17 cellular contexts compared by ENCODE assay signal in the genomic region with DNA sequence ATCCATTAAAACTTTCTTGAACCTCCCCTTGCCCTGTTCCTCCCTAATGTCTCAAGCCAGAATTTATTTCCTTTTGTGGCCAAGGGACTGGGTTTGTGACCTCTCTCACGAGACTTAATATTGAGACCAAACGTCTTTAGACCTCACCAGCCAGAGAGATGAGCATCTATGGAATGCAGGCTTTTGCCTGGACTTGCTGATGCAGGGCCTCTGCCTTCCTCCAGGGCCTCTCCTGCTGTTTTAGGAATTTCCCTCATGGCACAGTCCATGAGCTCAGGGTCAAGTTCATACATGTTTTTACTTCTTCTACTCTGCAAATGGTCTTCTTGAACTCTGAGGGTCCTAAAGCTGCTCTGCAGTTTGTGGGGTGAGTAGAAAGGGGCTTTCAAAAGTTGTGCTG. TPM values are rescaled to one million over a fixed set of nuclear protein-coding genes. Genes with fewer than 3 reads are reported as not detected.
DNase-seq lines count a peak whose midpoint lies in the region; ATAC-seq and TF ChIP-seq lines count a peak whose summit lies in the region.
"Had no signal": no experiment of that assay in that cellular context is flagged by ENCODE, and none has a peak within 500 bp of the region (broad histone marks: within the 10 kb centered on the region; RNA-seq: fewer than 3 reads in every experiment).

No MANE protein-coding gene starts in this region.

- no peaks in the 10 kb centered on the region for H3K27me3 Mint-ChIP-seq in WTC11 (ENCODE audit: low read depth)
- no peaks in the 10 kb centered on the region for H3K27me3 Mint-ChIP-seq in osteocyte (ENCODE audit: unreplicated experiment)

- H3K36me3 Mint-ChIP-seq in WTC11 (no peaks in the 10 kb centered on the region), osteocyte (ENCODE audit: unreplicated experiment) (no peaks in the 10 kb centered on the region)

- H3K4me1 Mint-ChIP-seq in WTC11, result peaks cover 58% of the 10 kb centered on the region
- H3K4me1 Mint-ChIP-seq in osteocyte (ENCODE audit: unreplicated experiment), result peaks cover 66% of the 10 kb centered on the region

- peak; percentile 35 for DNase-seq in GM04504 (ENCODE audit: low read depth)
- peak; percentile 46 for DNase-seq in WTC11 (ENCODE audit: low spot score)
- DNase-seq in fibroblast of the aortic adventitia (ENCODE audit: low read depth), result peak; percentile 52
- DNase-seq in osteocyte (ENCODE audit: extremely low spot score, unreplicated experiment), result no peak
- DNase-seq in omental fat pad (ENCODE audit: low spot score), result no peak
- no peak for DNase-seq in HuH-7 (ENCODE audit: low spot score)
- DNase-seq in T-helper 1 cell, result no peak
- DNase-seq: activated CD4-positive, alpha-beta T cell treated with anti-CD3 and anti-CD28 coated beads for 1 hour; activated effector memory CD4-positive, alpha-beta T cell treated with anti-CD3 and anti-CD28 coated beads, Interleukin-2, amount 50 U/mL, for 16 hours; COR-L47; cortex of kidney; heart right ventricle; NCI-H1092 treated with DMSO at 0.1 percent for 48 hours; NCI-H69; SIG-M5 had no signal

- H3K27ac Mint-ChIP-seq in WTC11 (peak overlapping the region; percentile 81), osteocyte (ENCODE audit: unreplicated experiment) (peak overlapping the region; percentile 94)

- H3K9me3 Mint-ChIP-seq in WTC11 (peaks cover 3% of the 10 kb centered on the region; the same call in 1 of the 2 replicates), osteocyte (ENCODE audit: unreplicated experiment) (no peaks in the 10 kb centered on the region)

- no peak for TF ChIP-seq CTCF in WTC11 (IDR thresholded peaks at IDR 0.05)
- TF ChIP-seq CTCF in fibroblast of the aortic adventitia (IDR thresholded peaks at IDR 0.05; ENCODE audit: insufficient read depth, low read length), result peak; percentile 40
- TF ChIP-seq CTCF in osteocyte (IDR thresholded peaks at IDR 0.05), result peak; percentile 34
- TF ChIP-seq CTCF in omental fat pad (IDR thresholded peaks at IDR 0.05), result no peak

- no peak overlapping the region for H3K4me3 ChIP-seq in fibroblast of the aortic adventitia (ENCODE audit: low read depth, low read length)
- H3K4me3 ChIP-seq: heart right ventricle, vagina had no signal

- CTCF ChIA-PET in WTC11 (lab: Charles Lee), result interaction anchor here (0.6 to 1.4 kb wide), 5 partner anchors 18 to 129 kb away, joined by 3 to 4 read pairs (median 3); no protein-coding TSS in a partner anchor

- H3K4me3 Mint-ChIP-seq in WTC11, result no peak overlapping the region
- H3K4me3 Mint-ChIP-seq in osteocyte (ENCODE audit: unreplicated experiment), result peak overlapping the region; percentile 6

- POLR2A ChIA-PET in WTC11 (lab: Charles Lee), result no interaction called here

- ATAC-seq in WTC11, result peak; percentile 90
- no peak for ATAC-seq in omental fat pad (ENCODE audit: low FRiP score)
- no peak for ATAC-seq in GM21717 (IDR thresholded peaks at IDR 0.05; ENCODE audit: unreplicated experiment)

TF ChIP-seq in WTC11, 78 proteins besides CTCF, POLR2A, EP300 and RAD21:
- TF ChIP-seq TEAD1 (CRISPR knock-in tag; IDR thresholded peaks at IDR 0.05), result peak; percentile 43; the same call in 1 of the 2 replicates
- TF ChIP-seq, protein P1, sequence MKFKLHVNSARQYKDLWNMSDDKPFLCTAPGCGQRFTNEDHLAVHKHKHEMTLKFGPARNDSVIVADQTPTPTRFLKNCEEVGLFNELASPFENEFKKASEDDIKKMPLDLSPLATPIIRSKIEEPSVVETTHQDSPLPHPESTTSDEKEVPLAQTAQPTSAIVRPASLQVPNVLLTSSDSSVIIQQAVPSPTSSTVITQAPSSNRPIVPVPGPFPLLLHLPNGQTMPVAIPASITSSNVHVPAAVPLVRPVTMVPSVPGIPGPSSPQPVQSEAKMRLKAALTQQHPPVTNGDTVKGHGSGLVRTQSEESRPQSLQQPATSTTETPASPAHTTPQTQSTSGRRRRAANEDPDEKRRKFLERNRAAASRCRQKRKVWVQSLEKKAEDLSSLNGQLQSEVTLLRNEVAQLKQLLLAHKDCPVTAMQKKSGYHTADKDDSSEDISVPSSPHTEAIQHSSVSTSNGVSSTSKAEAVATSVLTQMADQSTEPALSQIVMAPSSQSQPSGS (CRISPR knock-in tag; IDR thresholded peaks at IDR 0.05; ENCODE audit: borderline replicate concordance, low read depth), result no peak

RNA-seq across cellular contexts. Expression of a gene that starts 22.3 kb away (rescaled TPM):
- total RNA-seq in WTC11 (2021), result not detected in 3 replicates
- total RNA-seq in fibroblast of the aortic adventitia (ENCODE audit: low replicate concordance), result 2.4 TPM in 1 of 2 replicates, not detected in the other
- total RNA-seq in osteocyte, result not detected in 2 replicates
- total RNA-seq in omental fat pad, result 10 to 100 TPM in 2 of 4 donors, 1 to 10 TPM in 2; 2.6 to 50.5 (median 7.3) TPM

RNA-seq across cellular contexts. Expression of a gene that starts 30.0 kb away (rescaled TPM):
- total RNA-seq in WTC11 (2021) (0.34 to 0.55 TPM (median 0.42 TPM) in 3 replicates), fibroblast of the aortic adventitia (ENCODE audit: low replicate concordance) (0.90 TPM in 1 of 2 replicates, not detected in the other), osteocyte (not detected in 2 replicates), omental fat pad (1 to 10 TPM in 1 of 4 donors, under 1 TPM in 1, not detected in 2; 0.24 to 2.2 TPM)
- total RNA-seq: heart right ventricle had no signal

RNA-seq across cellular contexts. Expression of a gene that starts 49.9 kb away (rescaled TPM):
- total RNA-seq in WTC11 (2021), result 17.7 to 25.6 TPM (median 17.9 TPM) in 3 replicates
- 2.7 and 26.4 TPM in 2 replicates for total RNA-seq in fibroblast of the aortic adventitia (ENCODE audit: low replicate concordance)
- 6.3 and 6.5 TPM in 2 replicates for total RNA-seq in osteocyte
- total RNA-seq in omental fat pad, result 1 to 10 TPM in 1 of 4 donors, under 1 TPM in 2, not detected in 1; 0.13 to 3.8 (median 0.16) TPM

Comparison
In these comparisons a context has a peak if more than half of its experiments do, and no peak if none do; other contexts are left out.
1. DNase-seq: peak in GM04504 (single experiment), WTC11 (single experiment) and fibroblast of the aortic adventitia (single experiment); none in osteocyte (single experiment), omental fat pad (single experiment), HuH-7 (single experiment) and T-helper 1 cell (0 of 5).
2. CTCF ChIP-seq: peak in fibroblast of the aortic adventitia (single experiment) and osteocyte (single experiment); none in WTC11 (single experiment) and omental fat pad (0 of 3).